1 cellular context compared by ENCODE assay signal in the genomic region with DNA sequence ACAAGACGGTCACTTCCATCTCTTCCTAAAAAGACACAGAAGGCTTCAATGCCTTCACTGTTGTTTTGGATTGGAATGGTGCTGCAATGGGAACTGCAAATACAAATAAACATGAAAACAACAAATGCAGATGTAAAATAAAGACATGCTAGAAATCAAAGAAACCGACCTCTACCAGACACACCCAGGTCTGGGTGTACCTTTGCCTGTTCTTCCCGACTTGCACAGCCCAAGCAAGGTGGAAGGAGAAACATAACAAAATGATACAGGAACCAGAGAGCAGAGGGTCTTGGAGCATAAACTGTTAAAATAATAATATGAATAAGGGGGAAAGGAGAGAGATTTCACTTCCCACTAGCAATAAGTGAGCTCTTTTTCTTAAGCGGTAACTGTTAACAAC.
TF ChIP-seq lines count a peak whose summit lies in the region.

No MANE protein-coding gene starts in this region.

TF ChIP-seq in endothelial cell of umbilical vein, 7 proteins besides CTCF, POLR2A, EP300 and RAD21 (continued from another document):
- TF ChIP-seq POLR2AphosphoS5 (IDR thresholded peaks at IDR 0.05; ENCODE audit: insufficient read depth, low read depth, low read length), result no peak
